ENCODE assay signal across 26 cellular contexts in genomic region chr2:159988412-159988970, GRCh38.
DNase-seq lines count a peak whose midpoint lies in the region; ATAC-seq, FAIRE-seq and TF ChIP-seq lines count a peak whose summit lies in the region.
"Had no signal": no experiment of that assay in that cellular context is flagged by ENCODE, and none has a peak within 500 bp of the region (broad histone marks: within the 10 kb centered on the region; RNA-seq: fewer than 3 reads in every experiment).

No MANE protein-coding gene starts in this region.

- no peak for FAIRE-seq in HepG2 (lab: Jason Lieb, UNC)
- FAIRE-seq: A549, GM12878, GM12892, GM18507 had no signal

- no peak overlapping the region for H3K4me3 Mint-ChIP-seq in neural progenitor cell
- H3K4me3 Mint-ChIP-seq: B cell; CD14-positive monocyte; CD4-positive, alpha-beta memory T cell; CD4-positive, CD25-positive, alpha-beta regulatory T cell; CD8-positive, alpha-beta memory T cell had no signal

- no peaks in the 10 kb centered on the region for H3K4me1 Mint-ChIP-seq in neural progenitor cell
- H3K4me1 Mint-ChIP-seq: B cell; CD4-positive, alpha-beta memory T cell; CD4-positive, CD25-positive, alpha-beta regulatory T cell; CD8-positive, alpha-beta memory T cell had no signal

- no peaks in the 10 kb centered on the region for H3F3A ChIP-seq in neural progenitor cell (ENCODE audit: low read depth)

- no peaks in the 10 kb centered on the region for H3K36me3 Mint-ChIP-seq in neural progenitor cell
- H3K36me3 Mint-ChIP-seq: CD14-positive monocyte; CD4-positive, alpha-beta memory T cell; CD4-positive, CD25-positive, alpha-beta regulatory T cell; CD8-positive, alpha-beta memory T cell had no signal

- ATAC-seq in HepG2 = no peak
- no peak for ATAC-seq in right lobe of liver
- ATAC-seq: GM12878 had no signal

- in situ Hi-C loops in HepG2 (cut with HindIII; ENCODE audit: extremely low pct_ligation_motif_present, low pct_unique_long_range_greater_than_20kb) = no loop called here

- no peak for TF ChIP-seq RAD21 in HepG2 (CRISPR knock-in tag; IDR thresholded peaks at IDR 0.05)

- TF ChIP-seq CTCF in HepG2 (CRISPR knock-in tag; IDR thresholded peaks at IDR 0.05) = no peak
- no peak for TF ChIP-seq CTCF in right lobe of liver (IDR thresholded peaks at IDR 0.05)
- no peak for TF ChIP-seq CTCF in neural progenitor cell (IDR thresholded peaks at IDR 0.05)
- no peak for TF ChIP-seq CTCF in thyroid gland (IDR thresholded peaks at IDR 0.05)

- H3K27me3 ChIP-seq in HepG2 (ENCODE audit: control insufficient read depth in 1 of 2, insufficient read depth in 2 of 2, low read length in 2 of 2) = peaks cover 0 to 4% of the 10 kb centered on the region in 2 experiments; a peak in 2 of 5 replicates
- H3K27me3 ChIP-seq in right lobe of liver = no peaks in the 10 kb centered on the region
- H3K27me3 ChIP-seq in neural progenitor cell = no peaks in the 10 kb centered on the region
- H3K27me3 ChIP-seq in thyroid gland = no peaks in the 10 kb centered on the region
- H3K27me3 ChIP-seq: BLaER1 treated with 17β-estradiol and CSF1 and Interleukin-3, amounts not matched to agents 10 nM and 100 nM had no signal

- H3K4me2 ChIP-seq in HepG2 (ENCODE audit: low read depth, low read length) (no peak overlapping the region), neural progenitor cell (no peak overlapping the region)
- H3K4me2 ChIP-seq: A549; BLaER1 treated with 17β-estradiol and CSF1 and Interleukin-3, amounts not matched to agents 10 nM and 100 nM had no signal

- H3K36me3 ChIP-seq in HepG2 (replicated peaks in 1 of 2; ENCODE audit: control insufficient read depth in 1 of 2, insufficient read depth in 2 of 2, low read length in 2 of 2) (no peaks in the 10 kb centered on the region), right lobe of liver (no peaks in the 10 kb centered on the region), neural progenitor cell (no peaks in the 10 kb centered on the region), thyroid gland (peaks cover 0 to 12% of the 10 kb centered on the region in 2 donors)
- H3K36me3 ChIP-seq: BLaER1 treated with 17β-estradiol and CSF1 and Interleukin-3, amounts not matched to agents 10 nM and 100 nM had no signal

- no peaks in the 10 kb centered on the region for H4K20me1 ChIP-seq in HepG2 (ENCODE audit: insufficient read depth, low read length)
- H4K20me1 ChIP-seq in neural progenitor cell (ENCODE audit: low read depth) = no peaks in the 10 kb centered on the region
- H4K20me1 ChIP-seq: BLaER1 treated with 17β-estradiol and CSF1 and Interleukin-3, amounts not matched to agents 10 nM and 100 nM had no signal

- WGBS in HepG2 (ENCODE audit: low lambda C conversion rate) = 39% methylated on average over 4 of the region's 4 CpGs
- WGBS in right lobe of liver (ENCODE audit: insufficient coverage, low coverage, low lambda C conversion rate, missing lambda C conversion rate) = 87% methylated on average over 4 of the region's 4 CpGs
- 92 to 93% methylated on average over 4 of the region's 4 CpGs for WGBS in thyroid gland, 2 donors

- CTCF ChIA-PET in HepG2 (lab: Yijun Ruan, JAX; ENCODE audit: low intra/inter-chr PET ratio, low total read pairs) = no interaction called here

- H3K79me2 ChIP-seq in HepG2 (ENCODE audit: insufficient read depth, low read length) (no peaks in the 10 kb centered on the region), neural progenitor cell (ENCODE audit: low read depth) (no peaks in the 10 kb centered on the region)

- BruUV-seq in HepG2 (replicated peaks; lab: Mats Ljungman, UMichigan) = no TSS peak

- no peak overlapping the region for H3K27ac Mint-ChIP-seq in neural progenitor cell
- H3K27ac Mint-ChIP-seq: B cell; CD14-positive monocyte; CD4-positive, alpha-beta memory T cell; CD4-positive, CD25-positive, alpha-beta regulatory T cell; CD8-positive, alpha-beta memory T cell had no signal

- no peaks in the 10 kb centered on the region for H3K9me3 Mint-ChIP-seq in neural progenitor cell
- H3K9me3 Mint-ChIP-seq: CD8-positive, alpha-beta memory T cell had no signal

- no peaks in the 10 kb centered on the region for H3K4me1 ChIP-seq in HepG2 (ENCODE audit: insufficient read depth, low read length)
- no peaks in the 10 kb centered on the region for H3K4me1 ChIP-seq in right lobe of liver
- no peaks in the 10 kb centered on the region for H3K4me1 ChIP-seq in neural progenitor cell
- peaks cover 32 to 39% of the 10 kb centered on the region in 2 donors for H3K4me1 ChIP-seq in thyroid gland
- H3K4me1 ChIP-seq: A549 had no signal

- TF ChIP-seq EP300 in HepG2 (IDR thresholded peaks at IDR 0.05; ENCODE audit: low read depth in 2 of 2, low read length in 2 of 2) (no peak), HepG2 (CRISPR knock-in tag; IDR thresholded peaks at IDR 0.05; ENCODE audit: borderline replicate concordance) (no peak)

- intact Hi-C loops in HepG2 (cut with micrococcal nuclease; ENCODE audit: unreplicated experiment) (no loop called here), right lobe of liver (cut with DNase I) (no loop called here), thyroid gland (cut with DNase I) (no loop called here)

- DNase-seq in HepG2 (ENCODE audit: low spot score) (no peak), right lobe of liver (no peak), neural progenitor cell (ENCODE audit: low spot score) (no peak), thyroid gland (no peak), C1 segment of cervical spinal cord (lab: John Stamatoyannopoulos, UW) (no peak), amniotic stem cell (lab: John Stamatoyannopoulos, UW) (no peak)
- DNase-seq: AML-193; CD4-positive, alpha-beta memory T cell; CD4-positive, CD25-positive, alpha-beta regulatory T cell; CD8-positive, alpha-beta memory T cell; COR-L47; DMS 273 treated with DMSO at 0.1 percent for 48 hours; DMS153; DMS53; DMS79; DND-41; EL; GDM1 had no signal

- POLR2A ChIA-PET in HepG2 (lab: Yijun Ruan, JAX) = no interaction called here

- H3K27ac ChIP-seq in HepG2 (ENCODE audit: extremely low read length, insufficient read depth, low read length) = no peak overlapping the region
- no peak overlapping the region for H3K27ac ChIP-seq in right lobe of liver
- no peak overlapping the region for H3K27ac ChIP-seq in neural progenitor cell
- H3K27ac ChIP-seq in thyroid gland = peak overlapping the region; percentile 77 to 98 (median 85)
- H3K27ac ChIP-seq: 22Rv1; A549; BLaER1 treated with 17β-estradiol and CSF1 and Interleukin-3, amounts not matched to agents 10 nM and 100 nM had no signal

- H3K27me3 Mint-ChIP-seq in neural progenitor cell (ENCODE audit: insufficient read depth, low read depth) = no peaks in the 10 kb centered on the region

- TF ChIP-seq POLR2A in HepG2 (IDR thresholded peaks at IDR 0.05; ENCODE audit: insufficient read depth in 1 of 2, low read depth in 2 of 2, low read length in 2 of 2) = no peak
- no peak for TF ChIP-seq POLR2A in right lobe of liver (IDR thresholded peaks at IDR 0.05)
- no peak for TF ChIP-seq POLR2A in thyroid gland (IDR thresholded peaks at IDR 0.05)

- H3K4me3 ChIP-seq in HepG2 (replicated peaks in 1 of 3; ENCODE audit: insufficient read depth in 1 of 3, low read depth in 2 of 3, low read length in 3 of 3) (no peak overlapping the region), right lobe of liver (no peak overlapping the region), neural progenitor cell (no peak overlapping the region), thyroid gland (replicated peaks in 1 of 3) (no peak overlapping the region)
- H3K4me3 ChIP-seq: A549; BLaER1 treated with 17β-estradiol and CSF1 and Interleukin-3, amounts not matched to agents 10 nM and 100 nM; GM12878 had no signal

- H2AFZ ChIP-seq in HepG2 (ENCODE audit: low read length) (no peak overlapping the region), neural progenitor cell (replicated peaks) (peak overlapping the region; percentile 68)

- H3K9me3 ChIP-seq in HepG2 (ENCODE audit: low read length) (no peaks in the 10 kb centered on the region), right lobe of liver (no peaks in the 10 kb centered on the region), neural progenitor cell (ENCODE audit: low read depth) (no peaks in the 10 kb centered on the region), thyroid gland (no peaks in the 10 kb centered on the region)
- H3K9me3 ChIP-seq: A549 had no signal

- H3K9ac ChIP-seq in HepG2 (ENCODE audit: insufficient read depth, low read depth, low read length) (no peak overlapping the region), neural progenitor cell (no peak overlapping the region)
- H3K9ac ChIP-seq: BLaER1 treated with 17β-estradiol and CSF1 and Interleukin-3, amounts not matched to agents 10 nM and 100 nM had no signal

TF ChIP-seq in HepG2, 621 proteins besides CTCF, POLR2A, EP300 and RAD21 (continues in another document):
- TF ChIP-seq CREB1 (IDR thresholded peaks at IDR 0.05) (peak; percentile 25; the same call in 1 of the 2 replicates), CREB1 (CRISPR knock-in tag; IDR thresholded peaks at IDR 0.05) (no peak), ZMYM2 (CRISPR knock-in tag; IDR thresholded peaks at IDR 0.05) (no peak), TEF (CRISPR knock-in tag; IDR thresholded peaks at IDR 0.05) (no peak)

Comparison
In these comparisons a context has a peak if more than half of its experiments do, and no peak if none do; other contexts are left out.
1. H3K27ac ChIP-seq: peak in thyroid gland (3 of 3); none in HepG2 (single experiment), right lobe of liver (0 of 3) and neural progenitor cell (single experiment).